In genomic region chr1:21307663-21308062, GRCh38 we compare ENCODE assay signal across 1 cellular context.
TF ChIP-seq lines count a peak whose summit lies in the region.

No MANE protein-coding gene starts in this region.

TF ChIP-seq in GM12878, 131 proteins besides CTCF, POLR2A, EP300 and RAD21 (continued from another document):
- TF ChIP-seq RFX5 (IDR thresholded peaks at IDR 0.05; ENCODE audit: low read depth, low read length) (no peak), CEBPZ (IDR thresholded peaks at IDR 0.05; ENCODE audit: low read depth, low read length) (no peak), NR2F1 (conservative IDR thresholded peaks at IDR 0.05) (no peak), NBN (IDR thresholded peaks at IDR 0.05) (no peak), SKIL (IDR thresholded peaks at IDR 0.05; ENCODE audit: low read depth, poor library complexity, severe bottlenecking) (no peak), SPI1 (IDR thresholded peaks at IDR 0.05; ENCODE audit: borderline replicate concordance, insufficient read depth, low read depth, low read length) (no peak), RUNX3 (IDR thresholded peaks at IDR 0.05; ENCODE audit: low read length) (no peak), ATF3 (IDR thresholded peaks at IDR 0.05; ENCODE audit: borderline replicate concordance, extremely low read depth, low read depth, low read length) (no peak), NFXL1 (IDR thresholded peaks at IDR 0.05; ENCODE audit: borderline replicate concordance) (no peak), REST (IDR thresholded peaks at IDR 0.05; ENCODE audit: low read depth, low read length) (no peak), FOS (IDR thresholded peaks at IDR 0.05; ENCODE audit: borderline replicate concordance, extremely low read depth, insufficient read length) (no peak)
- TF ChIP-seq, protein P1, sequence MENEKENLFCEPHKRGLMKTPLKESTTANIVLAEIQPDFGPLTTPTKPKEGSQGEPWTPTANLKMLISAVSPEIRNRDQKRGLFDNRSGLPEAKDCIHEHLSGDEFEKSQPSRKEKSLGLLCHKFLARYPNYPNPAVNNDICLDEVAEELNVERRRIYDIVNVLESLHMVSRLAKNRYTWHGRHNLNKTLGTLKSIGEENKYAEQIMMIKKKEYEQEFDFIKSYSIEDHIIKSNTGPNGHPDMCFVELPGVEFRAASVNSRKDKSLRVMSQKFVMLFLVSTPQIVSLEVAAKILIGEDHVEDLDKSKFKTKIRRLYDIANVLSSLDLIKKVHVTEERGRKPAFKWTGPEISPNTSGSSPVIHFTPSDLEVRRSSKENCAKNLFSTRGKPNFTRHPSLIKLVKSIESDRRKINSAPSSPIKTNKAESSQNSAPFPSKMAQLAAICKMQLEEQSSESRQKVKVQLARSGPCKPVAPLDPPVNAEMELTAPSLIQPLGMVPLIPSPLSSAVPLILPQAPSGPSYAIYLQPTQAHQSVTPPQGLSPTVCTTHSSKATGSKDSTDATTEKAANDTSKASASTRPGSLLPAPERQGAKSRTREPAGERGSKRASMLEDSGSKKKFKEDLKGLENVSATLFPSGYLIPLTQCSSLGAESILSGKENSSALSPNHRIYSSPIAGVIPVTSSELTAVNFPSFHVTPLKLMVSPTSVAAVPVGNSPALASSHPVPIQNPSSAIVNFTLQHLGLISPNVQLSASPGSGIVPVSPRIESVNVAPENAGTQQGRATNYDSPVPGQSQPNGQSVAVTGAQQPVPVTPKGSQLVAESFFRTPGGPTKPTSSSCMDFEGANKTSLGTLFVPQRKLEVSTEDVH (IDR thresholded peaks at IDR 0.05; ENCODE audit: low read depth, partially characterized antibody): no peak
